10 cellular contexts compared by ENCODE assay signal in the genomic region with DNA sequence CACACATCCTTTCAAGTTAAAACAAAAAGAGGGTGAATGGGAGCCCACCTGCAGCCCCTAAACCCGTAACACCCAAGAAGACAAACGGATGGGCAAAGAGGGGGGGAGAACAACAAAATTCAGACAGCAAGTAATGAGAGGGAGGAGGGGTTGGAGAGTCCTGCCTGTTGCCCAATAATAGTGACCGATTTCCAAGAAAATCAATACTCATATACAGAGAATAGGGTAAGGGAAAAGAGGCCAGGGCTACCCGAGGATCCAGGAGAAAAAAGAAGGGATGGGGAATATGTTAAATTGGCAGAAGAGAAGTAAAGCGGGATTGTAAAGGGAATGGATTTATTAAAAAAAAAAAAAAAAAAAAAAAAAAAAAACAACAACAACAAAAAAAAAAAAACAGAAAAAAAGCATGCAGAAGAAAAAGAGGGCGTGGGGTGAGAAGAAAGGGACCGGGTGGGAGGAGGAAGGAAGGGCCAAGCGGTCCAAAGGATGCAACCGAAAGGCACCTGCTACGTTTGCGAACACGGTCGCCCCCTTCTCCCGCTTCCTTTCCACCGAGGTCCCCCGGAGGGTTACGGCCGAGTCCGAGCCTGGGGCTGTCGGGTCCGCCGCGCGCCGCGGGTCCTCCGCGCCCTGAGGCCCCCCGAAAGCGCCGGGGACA. TPM values are rescaled to one million over a fixed set of nuclear protein-coding genes. Genes with fewer than 3 reads are reported as not detected.
DNase-seq lines count a peak whose midpoint lies in the region; ATAC-seq and TF ChIP-seq lines count a peak whose summit lies in the region.
"Had no signal": no experiment of that assay in that cellular context is flagged by ENCODE, and none has a peak within 500 bp of the region (broad histone marks: within the 10 kb centered on the region; RNA-seq: fewer than 3 reads in every experiment).

No MANE protein-coding gene starts in this region.

- no peak for TF ChIP-seq POLR2A in lower leg skin (IDR thresholded peaks at IDR 0.05)

- H3K4me3 ChIP-seq in lower leg skin (ENCODE audit: low read depth, poor library complexity, severe bottlenecking) (peak overlapping the region; percentile 14), thymus (ENCODE audit: low read length) (peak overlapping the region; percentile 14)
- H3K4me3 ChIP-seq: SJSA1 had no signal

- peak overlapping the region; percentile 79 to 87 for H3K4me3 Mint-ChIP-seq in activated T-cell treated with anti-CD3 and anti-CD28 coated beads, Interleukin-2, amount 50 U/mL, for 72 hours
- peak overlapping the region; percentile 50 for H3K4me3 Mint-ChIP-seq in activated naive CD8-positive, alpha-beta T cell treated with anti-CD3 and anti-CD28 coated beads for 36 hours

- H3K4me1 Mint-ChIP-seq in activated T-cell treated with anti-CD3 and anti-CD28 coated beads, Interleukin-2, amount 50 U/mL, for 72 hours (ENCODE audit: low read depth) = peaks cover 4% of the 10 kb centered on the region
- H3K4me1 Mint-ChIP-seq in activated naive CD8-positive, alpha-beta T cell treated with anti-CD3 and anti-CD28 coated beads for 36 hours = peaks cover 3% of the 10 kb centered on the region

- peaks cover 70% of the 10 kb centered on the region for H3K27me3 Mint-ChIP-seq in activated T-cell treated with anti-CD3 and anti-CD28 coated beads, Interleukin-2, amount 50 U/mL, for 72 hours (ENCODE audit: low read depth)
- peaks cover 52% of the 10 kb centered on the region for H3K27me3 Mint-ChIP-seq in activated naive CD8-positive, alpha-beta T cell treated with anti-CD3 and anti-CD28 coated beads for 36 hours

- DNase-seq in activated T-cell treated with anti-CD3 and anti-CD28 coated beads, Interleukin-2, amount 50 U/mL, for 72 hours = no peak
- DNase-seq in activated T-cell treated with anti-CD3 and anti-CD28 coated beads for 4 hours (no peak), lower leg skin (ENCODE audit: low spot score in 2 of 2) (no peak), NCI-H226 (no peak), ACHN (no peak)
- no peak for DNase-seq in activated naive CD8-positive, alpha-beta T cell treated with anti-CD3 and anti-CD28 coated beads for 36 hours
- DNase-seq: effector CD8-positive, alpha-beta T cell had no signal

- H3K9me3 ChIP-seq in thymus (ENCODE audit: control insufficient read depth) = no peaks in the 10 kb centered on the region
- H3K9me3 ChIP-seq: SJSA1 had no signal

- H3K36me3 ChIP-seq in thymus (ENCODE audit: control insufficient read depth, insufficient read depth) = no peaks in the 10 kb centered on the region
- H3K36me3 ChIP-seq: SJSA1 had no signal

- H3K9me3 Mint-ChIP-seq in activated T-cell treated with anti-CD3 and anti-CD28 coated beads, Interleukin-2, amount 50 U/mL, for 72 hours = no peaks in the 10 kb centered on the region
- H3K9me3 Mint-ChIP-seq in activated naive CD8-positive, alpha-beta T cell treated with anti-CD3 and anti-CD28 coated beads for 36 hours = no peaks in the 10 kb centered on the region

- no peak overlapping the region for H3K27ac ChIP-seq in thymus (ENCODE audit: low read depth)
- H3K27ac ChIP-seq: SJSA1 had no signal

- no peak overlapping the region for H3K27ac Mint-ChIP-seq in activated T-cell treated with anti-CD3 and anti-CD28 coated beads, Interleukin-2, amount 50 U/mL, for 72 hours
- H3K27ac Mint-ChIP-seq in activated naive CD8-positive, alpha-beta T cell treated with anti-CD3 and anti-CD28 coated beads for 36 hours = no peak overlapping the region

- no peak for TF ChIP-seq CTCF in lower leg skin (IDR thresholded peaks at IDR 0.05)

- in situ Hi-C loops in ACHN (cut with HindIII; ENCODE audit: low pct_ligation_motif_present, low pct_unique_long_range_greater_than_20kb, low sequenced_read_pairs) = no loop called here

- WGBS in lower leg skin, 2 donors = 18 to 19% methylated on average over 27 to 31 of the region's 31 CpGs
- 15% methylated on average over 31 of the region's 31 CpGs for WGBS in thymus

- intact Hi-C loops in lower leg skin (cut with DNase I; ENCODE audit: low total_unique reads) = no loop called here

- peaks cover 3% of the 10 kb centered on the region for H3K4me1 ChIP-seq in thymus (ENCODE audit: control insufficient read depth, insufficient read depth, low read length)
- H3K4me1 ChIP-seq: SJSA1 had no signal

- H3K27me3 ChIP-seq in thymus (ENCODE audit: control insufficient read depth, insufficient read depth) = peaks cover 13% of the 10 kb centered on the region

- no peaks in the 10 kb centered on the region for H3K36me3 Mint-ChIP-seq in activated T-cell treated with anti-CD3 and anti-CD28 coated beads, Interleukin-2, amount 50 U/mL, for 72 hours (ENCODE audit: insufficient read depth in 2 of 2)
- no peaks in the 10 kb centered on the region for H3K36me3 Mint-ChIP-seq in activated naive CD8-positive, alpha-beta T cell treated with anti-CD3 and anti-CD28 coated beads for 36 hours

- peak; percentile 11 to 13 for ATAC-seq in activated T-cell treated with anti-CD3 and anti-CD28 coated beads, Interleukin-2, amount 50 U/mL, for 72 hours (replicated peaks in 1 of 2)
- ATAC-seq in HG03520 (IDR thresholded peaks at IDR 0.05; ENCODE audit: unreplicated experiment) = no peak

RNA-seq across cellular contexts. Expression of a gene that starts 0.9 kb away (rescaled TPM):
- total RNA-seq in activated T-cell treated with anti-CD3 and anti-CD28 coated beads, Interleukin-2, amount 50 U/mL, for 72 hours = not detected
- not detected for total RNA-seq in activated naive CD8-positive, alpha-beta T cell treated with anti-CD3 and anti-CD28 coated beads for 36 hours
- total RNA-seq in lower leg skin = under 1 TPM; 0.15 to 0.59 (median 0.44) TPM
- polyA plus RNA-seq in thymus = 0.07 TPM
- total RNA-seq: SJSA1 had no signal
